In the genomic region with DNA sequence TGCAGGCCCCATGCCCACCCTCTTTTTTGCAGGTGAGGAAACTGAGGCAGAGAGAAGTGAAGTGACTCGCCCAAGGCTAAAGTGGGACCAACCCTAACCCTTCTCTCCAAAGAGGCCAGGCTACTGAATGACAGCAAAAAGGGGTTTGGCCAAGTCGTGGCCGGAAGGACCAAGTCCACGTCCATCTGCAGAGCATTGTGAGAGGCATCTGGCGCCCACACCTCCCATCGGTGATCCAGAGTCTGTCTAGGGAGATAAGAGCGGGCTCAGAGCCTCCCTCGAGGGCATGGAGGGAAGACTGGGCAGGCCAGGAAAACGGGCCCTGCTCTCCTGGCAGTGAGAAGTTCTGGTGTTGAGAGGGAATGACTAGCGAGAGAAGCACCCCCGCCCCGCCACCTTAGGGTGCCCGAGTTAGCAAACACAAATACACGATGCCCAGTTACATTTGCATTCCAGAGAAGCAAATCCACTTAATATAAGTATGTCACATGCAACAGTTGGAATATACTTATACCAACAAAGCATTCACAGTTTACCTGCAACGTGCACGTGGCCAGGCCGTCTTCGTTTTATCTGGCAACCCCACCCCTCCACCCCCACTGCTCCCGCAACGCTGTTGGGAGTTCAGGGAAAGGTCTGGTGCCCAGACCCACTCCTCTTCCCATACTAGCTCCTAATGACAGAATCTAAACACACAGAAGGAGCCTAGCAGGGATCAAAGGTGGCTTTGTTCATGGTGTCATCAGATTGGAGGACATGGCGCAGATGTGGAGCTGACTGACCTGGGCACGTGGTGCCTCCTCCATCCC, we compare ENCODE assay signal across 23 cellular contexts.
"Had no signal": no experiment of that assay in that cellular context is flagged by ENCODE, and none has a peak within 500 bp of the region (broad histone marks: within the 10 kb centered on the region; RNA-seq: fewer than 3 reads in every experiment).

No MANE protein-coding gene starts in this region.

- H3K36me3 Mint-ChIP-seq: activated naive CD8-positive, alpha-beta T cell treated with anti-CD3 and anti-CD28 coated beads for 36 hours; T-cell had no signal

- H3K4me1 Mint-ChIP-seq: activated B cell treated with CpG ODN at 0.5 μM for 24 hours; activated CD4-positive, alpha-beta memory T cell treated with anti-CD3 and anti-CD28 coated beads, Interleukin-2, amount 10 ng/mL, durations not matched to agents 7 days and 5 days; activated naive CD8-positive, alpha-beta T cell treated with anti-CD3 and anti-CD28 coated beads for 36 hours; T-cell had no signal

- H3K4me3 ChIP-seq: esophagus squamous epithelium, heart right ventricle, psoas muscle, suprapubic skin, transverse colon, vagina had no signal

- FAIRE-seq: small intestine had no signal

- ATAC-seq: effector memory CD8-positive, alpha-beta T cell; heart right ventricle; naive thymus-derived CD8-positive, alpha-beta T cell; psoas muscle; right cardiac atrium; stimulated activated naive CD8-positive, alpha-beta T cell treated with anti-CD3 and anti-CD28 coated beads, Interleukin-15, amount 100 ng/mL, for 72 hours; T-cell had no signal

- H3K9me3 Mint-ChIP-seq: activated B cell treated with CpG ODN at 0.5 μM for 24 hours; activated CD4-positive, alpha-beta memory T cell treated with anti-CD3 and anti-CD28 coated beads, Interleukin-2, amount 10 ng/mL, durations not matched to agents 7 days and 5 days; activated naive CD8-positive, alpha-beta T cell treated with anti-CD3 and anti-CD28 coated beads for 36 hours; memory B cell; naive thymus-derived CD8-positive, alpha-beta T cell; stimulated activated naive CD8-positive, alpha-beta T cell treated with anti-CD3 and anti-CD28 coated beads, Interleukin-15, amount 100 ng/mL, for 72 hours; T-cell had no signal

- H3K27me3 Mint-ChIP-seq: activated B cell treated with CpG ODN at 0.5 μM for 24 hours; activated CD4-positive, alpha-beta memory T cell treated with anti-CD3 and anti-CD28 coated beads, Interleukin-2, amount 10 ng/mL, durations not matched to agents 7 days and 5 days; activated naive CD8-positive, alpha-beta T cell treated with anti-CD3 and anti-CD28 coated beads for 36 hours; stimulated activated naive CD8-positive, alpha-beta T cell treated with anti-CD3 and anti-CD28 coated beads, Interleukin-15, amount 100 ng/mL, for 72 hours; T-cell had no signal

- H3K4me3 Mint-ChIP-seq: activated B cell treated with CpG ODN at 0.5 μM for 24 hours; activated CD4-positive, alpha-beta memory T cell treated with anti-CD3 and anti-CD28 coated beads, Interleukin-2, amount 10 ng/mL, durations not matched to agents 7 days and 5 days; activated naive CD8-positive, alpha-beta T cell treated with anti-CD3 and anti-CD28 coated beads for 36 hours; effector memory CD8-positive, alpha-beta T cell; memory B cell; naive thymus-derived CD8-positive, alpha-beta T cell; stimulated activated naive CD8-positive, alpha-beta T cell treated with anti-CD3 and anti-CD28 coated beads, Interleukin-15, amount 100 ng/mL, for 72 hours; T-cell had no signal

- DNase-seq: activated B cell treated with CpG ODN at 0.5 μM for 24 hours; activated CD4-positive, alpha-beta memory T cell treated with anti-CD3 and anti-CD28 coated beads, Interleukin-2, amount 10 ng/mL, durations not matched to agents 7 days and 5 days; activated CD4-positive, alpha-beta T cell treated with anti-CD3 and anti-CD28 coated beads for 48 hours; activated naive CD4-positive, alpha-beta T cell; activated naive CD8-positive, alpha-beta T cell treated with anti-CD3 and anti-CD28 coated beads for 36 hours; amniotic stem cell; effector memory CD8-positive, alpha-beta T cell; esophagus squamous epithelium; heart right ventricle; kidney glomerular epithelial cell; naive thymus-derived CD8-positive, alpha-beta T cell; occipital lobe; psoas muscle; right cardiac atrium; small intestine; stimulated activated CD4-positive, alpha-beta T cell treated with anti-CD3 and anti-CD28 coated beads, Interleukin-15, amount 100 ng/mL, for 24 hours; stimulated activated CD4-positive, alpha-beta T cell treated with anti-CD3 and anti-CD28 coated beads, Interleukin-2, amount 100 ng/mL, for 48 hours; stimulated activated naive CD8-positive, alpha-beta T cell treated with anti-CD3 and anti-CD28 coated beads, Interleukin-15, amount 100 ng/mL, for 72 hours; T-cell; transverse colon had no signal

- H3K27ac ChIP-seq: esophagus squamous epithelium, heart right ventricle, psoas muscle, suprapubic skin, transverse colon, vagina had no signal

- H3K9me3 ChIP-seq: esophagus squamous epithelium, heart right ventricle, psoas muscle, suprapubic skin, transverse colon, vagina had no signal

- H3K4me1 ChIP-seq: psoas muscle had no signal

- H3K27ac Mint-ChIP-seq: activated B cell treated with CpG ODN at 0.5 μM for 24 hours; activated CD4-positive, alpha-beta memory T cell treated with anti-CD3 and anti-CD28 coated beads, Interleukin-2, amount 10 ng/mL, durations not matched to agents 7 days and 5 days; activated naive CD8-positive, alpha-beta T cell treated with anti-CD3 and anti-CD28 coated beads for 36 hours; effector memory CD8-positive, alpha-beta T cell; memory B cell; T-cell had no signal

- H3K27me3 ChIP-seq: heart right ventricle, suprapubic skin, transverse colon, vagina had no signal

- H3K36me3 ChIP-seq: esophagus squamous epithelium, heart right ventricle, suprapubic skin, transverse colon, vagina had no signal
